In the genomic region with DNA sequence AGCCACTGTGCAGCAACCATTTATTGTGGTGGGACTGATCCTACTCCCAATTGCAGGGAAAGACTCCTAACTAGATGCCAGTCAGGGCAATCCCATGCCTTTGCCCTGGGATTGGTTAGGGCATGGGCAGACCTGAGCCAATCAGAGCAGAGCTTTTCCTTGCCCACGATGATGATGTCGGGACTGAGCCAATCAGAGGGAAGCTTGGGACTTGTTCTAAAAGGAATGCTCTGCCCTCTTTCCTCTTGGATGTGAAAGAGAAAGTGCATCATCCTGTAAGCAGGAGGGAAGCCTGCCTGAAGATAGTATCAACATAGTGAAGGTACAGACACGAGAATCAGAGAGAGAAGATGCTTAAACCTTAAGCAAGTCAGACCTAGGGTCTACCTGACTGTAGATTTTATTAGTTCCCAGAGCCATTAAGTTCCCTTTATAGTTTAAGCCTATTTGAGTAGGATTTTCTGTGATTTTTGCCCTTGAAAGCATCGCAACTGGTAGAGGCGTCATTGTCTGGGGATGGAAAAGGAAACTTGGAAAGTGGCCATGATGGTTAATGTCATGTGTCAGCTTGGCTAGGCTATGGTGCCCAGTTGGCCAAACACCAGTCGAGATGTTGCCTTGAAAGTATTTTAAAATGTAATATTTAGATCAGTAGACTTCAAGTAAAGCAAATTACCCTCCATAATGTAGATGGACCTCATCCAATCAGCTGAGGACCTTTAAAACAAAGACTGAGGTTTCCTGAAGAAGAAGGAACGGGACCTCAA, we compare ENCODE assay signal across 16 cellular contexts. TPM values are rescaled to one million over a fixed set of nuclear protein-coding genes. Genes with fewer than 3 reads are reported as not detected.
DNase-seq lines count a peak whose midpoint lies in the region; ATAC-seq and TF ChIP-seq lines count a peak whose summit lies in the region.
"Had no signal": no experiment of that assay in that cellular context is flagged by ENCODE, and none has a peak within 500 bp of the region (broad histone marks: within the 10 kb centered on the region; RNA-seq: fewer than 3 reads in every experiment).

No MANE protein-coding gene starts in this region.

- WGBS in GM23248 (ENCODE audit: low coverage in 1 of 2, low lambda C conversion rate in 2 of 2, missing lambda C conversion rate in 2 of 2), 2 experiments = 55 to 56% methylated on average over 7 of the region's 7 CpGs

- H3K27me3 Mint-ChIP-seq in WTC11 (ENCODE audit: low read depth) = peaks cover 9% of the 10 kb centered on the region
- peaks cover 2% of the 10 kb centered on the region for H3K27me3 Mint-ChIP-seq in activated CD8-positive, alpha-beta T cell treated with anti-CD3 and anti-CD28 coated beads, Interleukin-2, amount 10 ng/mL, durations not matched to agents 7 days and 5 days (ENCODE audit: low read depth)

- no peaks in the 10 kb centered on the region for H3K9me3 ChIP-seq in GM23248 (ENCODE audit: low read depth)
- H3K9me3 ChIP-seq: colonic mucosa, SJCRH30 had no signal

- H3K4me1 Mint-ChIP-seq in WTC11 = no peaks in the 10 kb centered on the region
- peaks cover 11% of the 10 kb centered on the region for H3K4me1 Mint-ChIP-seq in activated CD8-positive, alpha-beta T cell treated with anti-CD3 and anti-CD28 coated beads, Interleukin-2, amount 10 ng/mL, durations not matched to agents 7 days and 5 days (ENCODE audit: low read depth)

- no peaks in the 10 kb centered on the region for H3K36me3 ChIP-seq in GM23248 (ENCODE audit: low read depth)
- H3K36me3 ChIP-seq: colonic mucosa, SJCRH30 had no signal

- no peaks in the 10 kb centered on the region for H3K27me3 ChIP-seq in GM23248 (replicated peaks; ENCODE audit: insufficient read depth)
- H3K27me3 ChIP-seq: colonic mucosa, SJCRH30 had no signal

- DNase-seq in GM23248 = peak; percentile 33
- DNase-seq in WTC11 (ENCODE audit: low spot score) = no peak
- no peak for DNase-seq in left cardiac atrium
- no peak for DNase-seq in activated CD8-positive, alpha-beta T cell treated with anti-CD3 and anti-CD28 coated beads, Interleukin-2, amount 10 ng/mL, durations not matched to agents 7 days and 5 days
- no peak for DNase-seq in NCI-H2171 treated with DMSO at 0.1 percent for 48 hours (lab: John Stamatoyannopoulos, UW)
- DNase-seq: activated CD4-positive, alpha-beta T cell treated with anti-CD3 and anti-CD28 coated beads for 1 hour; activated effector memory CD4-positive, alpha-beta T cell treated with Interleukin-2 at 50 U/mL for 16 hours; colonic mucosa; naive B cell; NCI-H2171; stimulated activated CD4-positive, alpha-beta T cell treated with anti-CD3 and anti-CD28 coated beads, Interleukin-15, amount 100 ng/mL, for 24 hours; stimulated activated naive CD4-positive, alpha-beta T cell treated with Interleukin-2 at 50 U/mL for 16 hours had no signal

- CTCF ChIA-PET in WTC11 (lab: Charles Lee) = interaction anchor here (0.5 kb wide), 1 partner anchor 8 kb away, joined by 3 read pairs; no protein-coding TSS in a partner anchor
- CTCF ChIA-PET in activated CD8-positive, alpha-beta T cell treated with anti-CD3 and anti-CD28 coated beads, Interleukin-2, amount 10 ng/mL, durations not matched to agents 7 days and 5 days (lab: Charles Lee) = no interaction called here

- POLR2A ChIA-PET in WTC11 (lab: Charles Lee) = no interaction called here
- POLR2A ChIA-PET in activated CD8-positive, alpha-beta T cell treated with anti-CD3 and anti-CD28 coated beads, Interleukin-2, amount 10 ng/mL, durations not matched to agents 7 days and 5 days (lab: Charles Lee) = interaction anchor here (1.5 kb wide), 1 partner anchor 20 kb away, joined by 3 read pairs; the partner anchor contains the start of gene IRF2BP2

- in situ Hi-C loops in GM23248 (cut with MboI) = loop anchor here (10.0 kb wide), 1 partner anchor 85 kb away; no protein-coding TSS in a partner anchor

- 0 out of 2 replicates have a peak overlapping the region, but pooled peaks have one; percentile 8 for H2AFZ ChIP-seq in GM23248

- no peak overlapping the region for H3K9ac ChIP-seq in GM23248

- H3K4me3 ChIP-seq in GM23248 = no peak overlapping the region
- H3K4me3 ChIP-seq in skin epidermis = no peak overlapping the region
- H3K4me3 ChIP-seq: colonic mucosa, SJCRH30 had no signal

- no peaks in the 10 kb centered on the region for H4K20me1 ChIP-seq in GM23248 (ENCODE audit: insufficient read depth)

- ATAC-seq in WTC11 (peak; percentile 53; the same call in 1 of the 2 replicates), left cardiac atrium (peak; percentile 61 to 78), HG03342 (IDR thresholded peaks at IDR 0.05; ENCODE audit: unreplicated experiment) (no peak), GM18511 (IDR thresholded peaks at IDR 0.05; ENCODE audit: unreplicated experiment) (no peak)
- no peak for ATAC-seq in activated CD8-positive, alpha-beta T cell treated with anti-CD3 and anti-CD28 coated beads, Interleukin-2, amount 10 ng/mL, durations not matched to agents 7 days and 5 days

- TF ChIP-seq CTCF in WTC11 (IDR thresholded peaks at IDR 0.05) = no peak

- H3F3A ChIP-seq in GM23248 (ENCODE audit: insufficient read depth) = peaks cover 21% of the 10 kb centered on the region

- no peak overlapping the region for H3K4me2 ChIP-seq in GM23248 (ENCODE audit: unreplicated experiment)

- H3K4me3 Mint-ChIP-seq in WTC11 = no peak overlapping the region
- no peak overlapping the region for H3K4me3 Mint-ChIP-seq in activated CD8-positive, alpha-beta T cell treated with anti-CD3 and anti-CD28 coated beads, Interleukin-2, amount 10 ng/mL, durations not matched to agents 7 days and 5 days
- H3K4me3 Mint-ChIP-seq: naive B cell had no signal

- H3K27ac Mint-ChIP-seq in WTC11 = no peak overlapping the region
- no peak overlapping the region for H3K27ac Mint-ChIP-seq in activated CD8-positive, alpha-beta T cell treated with anti-CD3 and anti-CD28 coated beads, Interleukin-2, amount 10 ng/mL, durations not matched to agents 7 days and 5 days
- H3K27ac Mint-ChIP-seq: naive B cell had no signal

- no peaks in the 10 kb centered on the region for H3K36me3 Mint-ChIP-seq in WTC11
- no peaks in the 10 kb centered on the region for H3K36me3 Mint-ChIP-seq in activated CD8-positive, alpha-beta T cell treated with anti-CD3 and anti-CD28 coated beads, Interleukin-2, amount 10 ng/mL, durations not matched to agents 7 days and 5 days (ENCODE audit: low read depth)
- H3K36me3 Mint-ChIP-seq: naive B cell had no signal

- no peaks in the 10 kb centered on the region for H3K9me2 ChIP-seq in GM23248 (ENCODE audit: insufficient read depth)

- no peak overlapping the region for H3K27ac ChIP-seq in GM23248
- H3K27ac ChIP-seq in skin epidermis = peak overlapping the region in 18 of 21 experiments; percentile 13 to 81 (median 59)
- H3K27ac ChIP-seq: colonic mucosa, SJCRH30 had no signal

- peaks cover 26% of the 10 kb centered on the region for H3K4me1 ChIP-seq in GM23248 (ENCODE audit: insufficient read depth)
- H3K4me1 ChIP-seq: colonic mucosa had no signal

- peaks cover 11% of the 10 kb centered on the region for H3K9me3 Mint-ChIP-seq in WTC11
- H3K9me3 Mint-ChIP-seq in activated CD8-positive, alpha-beta T cell treated with anti-CD3 and anti-CD28 coated beads, Interleukin-2, amount 10 ng/mL, durations not matched to agents 7 days and 5 days (ENCODE audit: insufficient read depth) = no peaks in the 10 kb centered on the region
- H3K9me3 Mint-ChIP-seq: naive B cell had no signal

- H3K79me2 ChIP-seq in GM23248 (ENCODE audit: insufficient read depth) = no peaks in the 10 kb centered on the region

- intact Hi-C loops in left cardiac atrium (cut with DNase I) = loop anchor here in 1 of 2 donors (5.0 kb wide), 1 partner anchor 48 kb away; no protein-coding TSS in a partner anchor

TF ChIP-seq in WTC11, 78 proteins besides CTCF, POLR2A, EP300 and RAD21 (continues in another document):
- no peak for TF ChIP-seq TEAD1 (CRISPR knock-in tag; IDR thresholded peaks at IDR 0.05)
- no peak for TF ChIP-seq IRF1 (CRISPR knock-in tag; IDR thresholded peaks at IDR 0.05)
- TF ChIP-seq ZNF425 (CRISPR knock-in tag; conservative IDR thresholded peaks at IDR 0.05) = no peak
- TF ChIP-seq CREM (CRISPR knock-in tag; IDR thresholded peaks at IDR 0.05) = no peak
- TF ChIP-seq, protein P1, sequence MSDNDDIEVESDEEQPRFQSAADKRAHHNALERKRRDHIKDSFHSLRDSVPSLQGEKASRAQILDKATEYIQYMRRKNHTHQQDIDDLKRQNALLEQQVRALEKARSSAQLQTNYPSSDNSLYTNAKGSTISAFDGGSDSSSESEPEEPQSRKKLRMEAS (CRISPR knock-in tag; IDR thresholded peaks at IDR 0.05) = no peak
- no peak for TF ChIP-seq NR2C2 (CRISPR knock-in tag; IDR thresholded peaks at IDR 0.05)
- no peak for TF ChIP-seq ZNF317 (CRISPR knock-in tag; IDR thresholded peaks at IDR 0.05; ENCODE audit: borderline replicate concordance, low read depth)
- no peak for TF ChIP-seq CREB1 (CRISPR knock-in tag; IDR thresholded peaks at IDR 0.05)

RNA-seq across cellular contexts. Expression of gene IRF2BP2, which starts 19.9 kb away (rescaled TPM):
- total RNA-seq in GM23248 (2014; rRNA removed; shearing (Covaris generic)) = 60.7 and 69.3 TPM in 2 replicates
- polyA plus RNA-seq in GM23248 (2016; fragmentation: Nextera tagmentation; extraction: Ambion mirVana) = 12.9 and 13.0 TPM in 2 replicates
- total RNA-seq in WTC11 (2021) (61.9 to 70.9 TPM (median 62.4 TPM) in 3 replicates), left cardiac atrium (100 to 1,000 TPM in 1 of 2 donors, 10 to 100 TPM in 1; 98.0 to 100 TPM)
- 10 to 100 TPM; 71.5 to 72.0 TPM for total RNA-seq in activated CD8-positive, alpha-beta T cell treated with anti-CD3 and anti-CD28 coated beads, Interleukin-2, amount 10 ng/mL, durations not matched to agents 7 days and 5 days

Comparison
In these comparisons a context has a peak if more than half of its experiments do, and no peak if none do; other contexts are left out.
1. ATAC-seq: peak in WTC11 (single experiment) and left cardiac atrium (2 of 2); none in activated CD8-positive, alpha-beta T cell treated with anti-CD3 and anti-CD28 coated beads, Interleukin-2, amount 10 ng/mL, durations not matched to agents 7 days and 5 days (single experiment), HG03342 (single experiment) and GM18511 (single experiment).